ENCODE assay signal across 19 cellular contexts in genomic region chr5:180060192-180060591, GRCh38. TPM values are rescaled to one million over a fixed set of nuclear protein-coding genes. Genes with fewer than 3 reads are reported as not detected.
DNase-seq lines count a peak whose midpoint lies in the region; ATAC-seq, FAIRE-seq and TF ChIP-seq lines count a peak whose summit lies in the region.
"Had no signal": no experiment of that assay in that cellular context is flagged by ENCODE, and none has a peak within 500 bp of the region (broad histone marks: within the 10 kb centered on the region; RNA-seq: fewer than 3 reads in every experiment).

No MANE protein-coding gene starts in this region.

- no peak overlapping the region for H3K4me3 Mint-ChIP-seq in activated CD4-positive, alpha-beta memory T cell treated with anti-CD3 and anti-CD28 coated beads, Interleukin-2, amount 10 ng/mL, durations not matched to agents 7 days and 5 days
- H3K4me3 Mint-ChIP-seq: CD4-positive, alpha-beta memory T cell; HFFc6 had no signal

- CTCF ChIA-PET in K562 (lab: Yijun Ruan, JAX; ENCODE audit: low intra/inter-chr PET ratio) = no interaction called here
- CTCF ChIA-PET in activated CD4-positive, alpha-beta memory T cell treated with anti-CD3 and anti-CD28 coated beads, Interleukin-2, amount 10 ng/mL, durations not matched to agents 7 days and 5 days (lab: Charles Lee) = no interaction called here

- no peaks in the 10 kb centered on the region for H3K4me1 Mint-ChIP-seq in activated CD4-positive, alpha-beta memory T cell treated with anti-CD3 and anti-CD28 coated beads, Interleukin-2, amount 10 ng/mL, durations not matched to agents 7 days and 5 days

- no peaks in the 10 kb centered on the region for H3K27me3 Mint-ChIP-seq in activated CD4-positive, alpha-beta memory T cell treated with anti-CD3 and anti-CD28 coated beads, Interleukin-2, amount 10 ng/mL, durations not matched to agents 7 days and 5 days
- H3K27me3 Mint-ChIP-seq: CD4-positive, alpha-beta memory T cell had no signal

- no peak for TF ChIP-seq EP300 in K562 (IDR thresholded peaks at IDR 0.05; ENCODE audit: low read length)

- H3K56ac ChIP-seq in mesendoderm (ENCODE audit: low read length) = no peak overlapping the region

- H3K79me1 ChIP-seq in mesendoderm (ENCODE audit: low read length) = peaks cover 4% of the 10 kb centered on the region

- H3K9ac ChIP-seq in HUES48 (ENCODE audit: low read depth, low read length) (no peak overlapping the region), K562 (ENCODE audit: insufficient read depth in 1 of 2, low read depth in 2 of 2, low read length in 2 of 2) (no peak overlapping the region), mesendoderm (ENCODE audit: low read length) (no peak overlapping the region)
- H3K9ac ChIP-seq: GM23248 had no signal

- H3K27me3 ChIP-seq in HUES48 (ENCODE audit: control insufficient read depth, insufficient read depth, low read length) (no peaks in the 10 kb centered on the region), K562 (ENCODE audit: control insufficient read depth in 2 of 2, insufficient read depth in 2 of 2, low read length in 2 of 2) (no peaks in the 10 kb centered on the region), mesendoderm (ENCODE audit: insufficient read depth, low read length, poor library complexity) (no peaks in the 10 kb centered on the region), neutrophil (no peaks in the 10 kb centered on the region), gastrocnemius medialis (no peaks in the 10 kb centered on the region)

- H2BK120ac ChIP-seq in mesendoderm (ENCODE audit: low read depth, low read length) = no peak overlapping the region

- H2AFZ ChIP-seq in K562 (ENCODE audit: low read depth, low read length) = no peak overlapping the region
- H2AFZ ChIP-seq: GM23248 had no signal

- no peak overlapping the region for H3K23ac ChIP-seq in mesendoderm (ENCODE audit: low read length)

- peak overlapping the region; percentile 29 for H3K18ac ChIP-seq in mesendoderm (ENCODE audit: low read length)

- POLR2A ChIA-PET in K562 (lab: Yijun Ruan, JAX) = interaction anchor here (0.9 to 1.0 kb wide), 2 partner anchors 8 to 11 kb away, joined by 3 to 5 read pairs; no protein-coding TSS in a partner anchor
- POLR2A ChIA-PET in activated CD4-positive, alpha-beta memory T cell treated with anti-CD3 and anti-CD28 coated beads, Interleukin-2, amount 10 ng/mL, durations not matched to agents 7 days and 5 days (lab: Charles Lee) = no interaction called here

- TF ChIP-seq CTCF in K562 (IDR thresholded peaks at IDR 0.05 in 2 of 3, conservative IDR thresholded peaks at IDR 0.05 in 1 of 3; ENCODE audit: insufficient read depth in 2 of 3, low read depth in 1 of 3, low read length in 3 of 3) (no peak), neutrophil (IDR thresholded peaks at IDR 0.05) (no peak), gastrocnemius medialis (IDR thresholded peaks at IDR 0.05 in 4 of 5, conservative IDR thresholded peaks at IDR 0.05 in 1 of 5) (no peak)

- no peaks in the 10 kb centered on the region for H3K9me3 Mint-ChIP-seq in activated CD4-positive, alpha-beta memory T cell treated with anti-CD3 and anti-CD28 coated beads, Interleukin-2, amount 10 ng/mL, durations not matched to agents 7 days and 5 days
- H3K9me3 Mint-ChIP-seq: CD4-positive, alpha-beta memory T cell had no signal

- H3K4me2 ChIP-seq in K562 (ENCODE audit: insufficient read depth, low read length) (no peak overlapping the region), mesendoderm (ENCODE audit: low read length) (no peak overlapping the region)

- DNase-seq in K562 (ENCODE audit: extremely low read depth in 1 of 4, low spot score in 3 of 4) = no peak
- DNase-seq in mesendoderm = no peak
- DNase-seq in activated CD4-positive, alpha-beta memory T cell treated with anti-CD3 and anti-CD28 coated beads, Interleukin-2, amount 10 ng/mL, durations not matched to agents 7 days and 5 days = no peak
- no peak for DNase-seq in NCI-H2029 (lab: John Stamatoyannopoulos, UW)
- no peak for DNase-seq in GM12891 (ENCODE audit: insufficient read length, low spot score)
- no peak for DNase-seq in gastrocnemius medialis
- DNase-seq: C1 segment of cervical spinal cord; Calu3; CD4-positive, alpha-beta memory T cell; COR-L47; DMS53; DMS79 treated with DMSO at 0.1 percent for 48 hours; GF-D8; GM23248; HFFc6 had no signal

- H3K36me3 ChIP-seq in HUES48 (ENCODE audit: control insufficient read depth, insufficient read depth, low read length) = no peaks in the 10 kb centered on the region
- no peaks in the 10 kb centered on the region for H3K36me3 ChIP-seq in K562 (ENCODE audit: control insufficient read depth, insufficient read depth, low read length)
- no peaks in the 10 kb centered on the region for H3K36me3 ChIP-seq in mesendoderm (ENCODE audit: control insufficient read depth, insufficient read depth, low read length)
- peaks cover 6% of the 10 kb centered on the region for H3K36me3 ChIP-seq in neutrophil
- H3K36me3 ChIP-seq in gastrocnemius medialis = no peaks in the 10 kb centered on the region
- H3K36me3 ChIP-seq: HAP-1 had no signal

- ATAC-seq in K562 (no peak), gastrocnemius medialis (no peak)

- 80% methylated on average over 7 of the region's 7 CpGs for WGBS in K562 (ENCODE audit: insufficient coverage, low coverage, missing lambda C conversion rate)
- no CpG with 5 or more reads among the region's 7 CpGs for WGBS in mesendoderm (ENCODE audit: extremely low coverage, insufficient coverage, low lambda C conversion rate)

- H3K4ac ChIP-seq in mesendoderm (ENCODE audit: low read depth, low read length) = no peak overlapping the region

- no TSS peak for BruUV-seq in K562 (replicated peaks; lab: Mats Ljungman, UMichigan)

- peak overlapping the region; percentile 44 for H3K27ac ChIP-seq in HUES48 (ENCODE audit: low read depth, low read length)
- no peak overlapping the region for H3K27ac ChIP-seq in K562 (ENCODE audit: extremely low read depth, low read depth, low read length)
- no peak overlapping the region for H3K27ac ChIP-seq in mesendoderm (ENCODE audit: low read depth, low read length)
- peak overlapping the region; percentile 57 for H3K27ac ChIP-seq in neutrophil
- H3K27ac ChIP-seq in gastrocnemius medialis = no peak overlapping the region
- H3K27ac ChIP-seq: GM23248 had no signal

- no peak for TF ChIP-seq POLR2A in K562 (conservative IDR thresholded peaks at IDR 0.05)
- no peak for TF ChIP-seq POLR2A in GM12891 (IDR thresholded peaks at IDR 0.05; ENCODE audit: low read depth, low read length)
- TF ChIP-seq POLR2A in gastrocnemius medialis (IDR thresholded peaks at IDR 0.05) = no peak

- in situ Hi-C loops in K562 (cut with MboI) = no loop called here
- in situ Hi-C loops in gastrocnemius medialis (cut with MboI; ENCODE audit: low sequenced_read_pairs in 4 of 4) = no loop called here

- H2BK15ac ChIP-seq in mesendoderm (replicated peaks; ENCODE audit: low read depth) = no peak overlapping the region

- H3K4me1 ChIP-seq in HUES48 (ENCODE audit: control insufficient read depth, insufficient read depth, low read length) (peaks cover 46% of the 10 kb centered on the region), K562 (replicated peaks in 1 of 2; ENCODE audit: control insufficient read depth in 2 of 2, insufficient read depth in 2 of 2, low read length in 2 of 2) (no peaks in the 10 kb centered on the region), mesendoderm (ENCODE audit: control insufficient read depth, low read depth, low read length) (peaks cover 10% of the 10 kb centered on the region), neutrophil (ENCODE audit: control insufficient read depth in 1 of 2, insufficient read depth in 1 of 2, low read depth in 1 of 2, low read length in 1 of 2) (peaks cover 7 to 22% of the 10 kb centered on the region in 2 experiments), gastrocnemius medialis (no peaks in the 10 kb centered on the region)

- H2AK5ac ChIP-seq in mesendoderm (ENCODE audit: low read length) = no peak overlapping the region

- H2BK5ac ChIP-seq in mesendoderm (ENCODE audit: low read length) = no peak overlapping the region

- H3K9me3 ChIP-seq in HUES48 (ENCODE audit: control insufficient read depth, insufficient read depth, low read length) (no peaks in the 10 kb centered on the region), K562 (replicated peaks; ENCODE audit: control insufficient read depth, insufficient read depth, low read depth, low read length) (no peaks in the 10 kb centered on the region), neutrophil (no peaks in the 10 kb centered on the region), gastrocnemius medialis (no peaks in the 10 kb centered on the region)

- no peak for TF ChIP-seq RAD21 in K562 (CRISPR knock-in tag; conservative IDR thresholded peaks at IDR 0.05 in 1 of 2, IDR thresholded peaks at IDR 0.05 in 1 of 2)

- no peaks in the 10 kb centered on the region for H3K36me3 Mint-ChIP-seq in activated CD4-positive, alpha-beta memory T cell treated with anti-CD3 and anti-CD28 coated beads, Interleukin-2, amount 10 ng/mL, durations not matched to agents 7 days and 5 days (ENCODE audit: low read depth)
- H3K36me3 Mint-ChIP-seq: CD4-positive, alpha-beta memory T cell had no signal

- H3K27ac Mint-ChIP-seq in activated CD4-positive, alpha-beta memory T cell treated with anti-CD3 and anti-CD28 coated beads, Interleukin-2, amount 10 ng/mL, durations not matched to agents 7 days and 5 days = no peak overlapping the region
- H3K27ac Mint-ChIP-seq: HFFc6 had no signal

- H4K5ac ChIP-seq in mesendoderm (ENCODE audit: low read length) = no peak overlapping the region

- no peak overlapping the region for H3K4me3 ChIP-seq in HUES48 (ENCODE audit: low read depth, low read length)
- H3K4me3 ChIP-seq in K562 = no peak overlapping the region
- H3K4me3 ChIP-seq in mesendoderm (ENCODE audit: low read length) = no peak overlapping the region
- H3K4me3 ChIP-seq in neutrophil (ENCODE audit: low read depth in 1 of 2, low read length in 1 of 2) = no peak overlapping the region
- H3K4me3 ChIP-seq in gastrocnemius medialis = no peak overlapping the region
- H3K4me3 ChIP-seq: GM23248, HAP-1 had no signal

- no peak for FAIRE-seq in K562 (lab: Jason Lieb, UNC)
- no peak for FAIRE-seq in GM12891 (lab: Jason Lieb, UNC)
- FAIRE-seq: GM19239 had no signal

- H3K9me1 ChIP-seq in K562 (ENCODE audit: control insufficient read depth, insufficient read depth, low read length) = no peaks in the 10 kb centered on the region

- H3K79me2 ChIP-seq in K562 (ENCODE audit: control insufficient read depth, insufficient read depth, low read length) (0 out of 3 replicates have a peak, but pooled peaks cover 6% of the 10 kb centered on the region), mesendoderm (ENCODE audit: control insufficient read depth, insufficient read depth, low read length) (peaks cover 19% of the 10 kb centered on the region)

- H4K20me1 ChIP-seq in K562 (replicated peaks; ENCODE audit: control insufficient read depth, insufficient read depth, low read length) = no peaks in the 10 kb centered on the region

- intact Hi-C loops in K562 (cut with micrococcal nuclease) (no loop called here), gastrocnemius medialis (cut with DNase I; ENCODE audit: low total_unique reads) (no loop called here)

- no peak overlapping the region for H4K8ac ChIP-seq in mesendoderm (ENCODE audit: low read depth, low read length)

RNA-seq across cellular contexts. Expression of gene RNF130, which starts 11.4 kb away (rescaled TPM):
- 19.1 and 19.5 TPM in 2 replicates for total RNA-seq in K562 (2011; cell fraction: chromatin; rRNA removed; ENCODE audit: low replicate concordance)
- 12.8 and 17.0 TPM in 2 replicates for total RNA-seq in K562 (2011; cell fraction: nucleolus; rRNA removed)
- total RNA-seq in K562 (2011; cell fraction: nucleoplasm; rRNA removed) = 23.6 and 30.7 TPM in 2 replicates
- total RNA-seq in K562 (2014; rRNA removed) (25.7 and 28.0 TPM in 2 replicates), K562 (2014; rRNA removed; fragmentation: Illumina TruSeq; extraction: Trizol) (24.0 and 26.2 TPM in 2 replicates), K562 (2015; rRNA removed; fragmentation: Illumina TruSeq; extraction: Trizol) (39.4 and 39.5 TPM in 2 replicates), K562 (2021) (30.0 and 32.2 TPM in 2 replicates), gastrocnemius medialis (10 to 100 TPM; 34.5 to 79.5 (median 55.6) TPM)
- polyA plus RNA-seq in K562 (2011; rRNA removed) (29.0 and 31.4 TPM in 2 replicates), K562 (2014; fragmentation: Illumina TruSeq; extraction: Trizol) (23.2 and 30.9 TPM in 2 replicates), K562 (2014; fragmentation: Nextera tagmentation; extraction: Ambion mirVana) (1 to 10 TPM; 5.8 to 6.8 TPM), K562 (2014; rRNA removed) (26.7 and 27.1 TPM in 2 replicates)
- 24.5 and 27.9 TPM in 2 replicates for polyA plus RNA-seq in K562 (2011; cell fraction: cytosol; rRNA removed)
- polyA plus RNA-seq in K562 (2011; cell fraction: nucleus; rRNA removed) = 14.2 and 19.3 TPM in 2 replicates
- 31.0 and 76.8 TPM in 2 replicates for polyA plus RNA-seq in K562 (2012)
- 24.2 and 25.4 TPM in 2 replicates for polyA minus RNA-seq in K562 (2011; rRNA and poly(A)+ RNA removed)
- polyA minus RNA-seq in K562 (2011; cell fraction: cytosol; rRNA and poly(A)+ RNA removed) = 11.7 and 14.7 TPM in 2 replicates
- 10.0 and 13.7 TPM in 2 replicates for polyA minus RNA-seq in K562 (2011; cell fraction: nucleus; rRNA and poly(A)+ RNA removed)
- polyA plus RNA-seq in mesendoderm (2013, experiment 1 of 2) = 41.0 TPM
- 42.5 TPM for polyA plus RNA-seq in mesendoderm (2013, experiment 2 of 2)
- total RNA-seq in activated CD4-positive, alpha-beta memory T cell treated with anti-CD3 and anti-CD28 coated beads, Interleukin-2, amount 10 ng/mL, durations not matched to agents 7 days and 5 days = 1 to 10 TPM; 2.9 to 3.4 TPM
- polyA plus RNA-seq in GM12891 (2012; ENCODE audit: low read depth, missing spikeins) = 0.28 TPM

Comparison
In these comparisons a context has a peak if more than half of its experiments do, and no peak if none do; other contexts are left out.
1. H3K27ac ChIP-seq: peak in HUES48 (single experiment) and neutrophil (single experiment); none in K562 (single experiment), mesendoderm (single experiment) and gastrocnemius medialis (0 of 4).